ENCODE assay signal across 8 cellular contexts in the genomic region with DNA sequence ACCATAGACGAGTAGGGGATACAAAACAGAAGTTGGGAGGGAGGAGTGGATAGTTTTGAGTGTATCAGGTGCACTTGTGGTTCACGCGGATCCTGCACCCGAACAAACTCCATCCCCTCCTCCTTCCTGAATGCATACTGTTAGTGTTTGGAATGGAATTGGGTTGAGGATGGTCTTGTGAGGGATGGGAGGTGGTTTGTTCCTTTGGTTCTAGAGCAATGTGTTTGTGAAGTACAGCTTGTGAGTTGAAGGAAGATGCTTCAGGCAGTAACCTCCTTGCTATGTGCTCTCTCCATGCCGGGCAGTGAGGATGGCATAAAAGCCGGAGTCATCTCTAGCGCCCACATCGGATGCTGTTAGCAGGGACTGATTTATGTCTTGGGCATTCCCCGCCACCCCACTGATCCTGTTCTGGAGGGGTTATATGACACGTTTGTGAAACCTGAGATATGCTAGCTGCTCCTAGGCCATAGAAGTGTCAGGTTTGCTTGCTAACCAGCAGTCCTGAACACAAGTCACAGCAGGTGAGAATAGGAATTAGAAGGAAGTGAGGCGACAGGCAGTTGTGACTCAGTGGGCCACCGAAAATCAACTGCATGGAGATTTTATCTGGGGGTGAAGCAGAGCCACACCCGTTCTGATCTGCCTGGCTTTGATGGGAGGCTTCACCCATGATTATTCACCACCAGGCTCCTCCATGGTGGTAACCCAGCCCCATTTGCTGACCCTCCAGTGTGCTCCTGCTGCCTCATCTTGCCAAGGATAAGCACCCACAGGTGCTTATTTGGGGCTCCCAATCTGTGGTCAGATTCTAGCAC. TPM values are rescaled to one million over a fixed set of nuclear protein-coding genes. Genes with fewer than 3 reads are reported as not detected.
DNase-seq lines count a peak whose midpoint lies in the region; ATAC-seq and TF ChIP-seq lines count a peak whose summit lies in the region.

No MANE protein-coding gene starts in this region.

- 24 to 29% methylated on average over 13 of the region's 13 CpGs for WGBS in esophagus, 2 donors
- WGBS in ovary, 3 donors, result 52 to 62% (median 55%) methylated on average over 13 of the region's 13 CpGs

- H3K27me3 Mint-ChIP-seq in activated CD8-positive, alpha-beta T cell treated with anti-CD3 and anti-CD28 coated beads for 36 hours, result no peaks in the 10 kb centered on the region

- H3K4me3 ChIP-seq in esophagus (ENCODE audit: low read depth in 1 of 2, low read length in 2 of 2) (peak overlapping the region; percentile 72 to 79), ovary (peak overlapping the region; percentile 66)

- peak; percentile 59 for DNase-seq in NCI-H1105 treated with DMSO at 0.1 percent for 48 hours (lab: John Stamatoyannopoulos, UW)
- peak; percentile 88 for DNase-seq in activated CD8-positive, alpha-beta T cell treated with anti-CD3 and anti-CD28 coated beads for 36 hours
- DNase-seq in ovary, result no peak
- DNase-seq in NK-92 (lab: John Stamatoyannopoulos, UW; ENCODE audit: unreplicated experiment), result no peak
- no peak for DNase-seq in hepatic stellate cell (ENCODE audit: low spot score)

- TF ChIP-seq EP300 in ovary (IDR thresholded peaks at IDR 0.05), result no peak

- H3K4me1 ChIP-seq in ES-I3 (ENCODE audit: insufficient read depth, low read length), result peaks cover 16% of the 10 kb centered on the region
- H3K4me1 ChIP-seq in esophagus (ENCODE audit: control insufficient read depth in 2 of 2, insufficient read depth in 2 of 2, low read length in 1 of 2), result peaks cover 7 to 31% of the 10 kb centered on the region in 2 donors
- H3K4me1 ChIP-seq in ovary (ENCODE audit: insufficient read depth), result peaks cover 23% of the 10 kb centered on the region

- ATAC-seq in activated CD8-positive, alpha-beta T cell treated with anti-CD3 and anti-CD28 coated beads for 36 hours, result peak; percentile 62
- no peak for ATAC-seq in HG03521 (IDR thresholded peaks at IDR 0.05; ENCODE audit: unreplicated experiment)

- intact Hi-C loops in activated CD8-positive, alpha-beta T cell treated with anti-CD3 and anti-CD28 coated beads for 36 hours (cut with micrococcal nuclease), result loop anchor here (2.0 to 5.0 kb wide), 2 partner anchors 34 to 55 kb away; no protein-coding TSS in a partner anchor
- intact Hi-C loops in ovary (cut with DNase I), result loop anchor here in 1 of 4 donors (2.0 kb wide), 1 partner anchor 96 kb away; no protein-coding TSS in a partner anchor

- no peaks in the 10 kb centered on the region for H3K27me3 ChIP-seq in esophagus (ENCODE audit: control insufficient read depth in 1 of 2, insufficient read depth in 2 of 2, low read length in 2 of 2)
- no peaks in the 10 kb centered on the region for H3K27me3 ChIP-seq in ovary

- peaks cover 56% of the 10 kb centered on the region for H3K4me1 Mint-ChIP-seq in activated CD8-positive, alpha-beta T cell treated with anti-CD3 and anti-CD28 coated beads for 36 hours (ENCODE audit: low read depth)

- POLR2A ChIA-PET in activated CD8-positive, alpha-beta T cell treated with anti-CD3 and anti-CD28 coated beads for 36 hours (lab: Charles Lee), result interaction anchor here (1.1 to 2.6 kb wide), 5 partner anchors 31 to 92 kb away, joined by 3 to 10 read pairs (median 4); no protein-coding TSS in a partner anchor

- TF ChIP-seq CTCF in activated CD8-positive, alpha-beta T cell treated with anti-CD3 and anti-CD28 coated beads for 36 hours (IDR thresholded peaks at IDR 0.05), result no peak
- no peak for TF ChIP-seq CTCF in ovary (IDR thresholded peaks at IDR 0.05)

- CTCF ChIA-PET in activated CD8-positive, alpha-beta T cell treated with anti-CD3 and anti-CD28 coated beads for 36 hours (lab: Charles Lee), result interaction anchor here (0.8 to 15.8 kb wide), 4 partner anchors 8 to 108 kb away, joined by 3 to 237 read pairs (median 6); no protein-coding TSS in a partner anchor

- peak overlapping the region; percentile 76 for H3K27ac Mint-ChIP-seq in activated CD8-positive, alpha-beta T cell treated with anti-CD3 and anti-CD28 coated beads for 36 hours

- H3K9me3 Mint-ChIP-seq in activated CD8-positive, alpha-beta T cell treated with anti-CD3 and anti-CD28 coated beads for 36 hours, result no peaks in the 10 kb centered on the region

- H3K36me3 ChIP-seq in ES-I3 (ENCODE audit: insufficient read depth, low read length) (no peaks in the 10 kb centered on the region), esophagus (ENCODE audit: control insufficient read depth in 2 of 2, insufficient read depth in 2 of 2, low read length in 1 of 2) (peaks cover 0 to 4% of the 10 kb centered on the region in 2 donors), ovary (no peaks in the 10 kb centered on the region)

- H3K9me3 ChIP-seq in ES-I3 (ENCODE audit: control insufficient read depth, insufficient read depth, low read length) (no peaks in the 10 kb centered on the region), esophagus (ENCODE audit: control insufficient read depth in 2 of 2, insufficient read depth in 1 of 2, low read depth in 1 of 2, low read length in 1 of 2) (no peaks in the 10 kb centered on the region), ovary (no peaks in the 10 kb centered on the region)

- H3K9ac ChIP-seq in ES-I3 (ENCODE audit: low read depth, low read length), result peak overlapping the region; percentile 68

- H3K27ac ChIP-seq in esophagus (ENCODE audit: low read depth in 2 of 2, low read length in 1 of 2), result peak overlapping the region; percentile 48 to 87
- no peak overlapping the region for H3K27ac ChIP-seq in ovary

- peak overlapping the region; percentile 87 for H3K4me3 Mint-ChIP-seq in activated CD8-positive, alpha-beta T cell treated with anti-CD3 and anti-CD28 coated beads for 36 hours

- TF ChIP-seq POLR2A in ovary (IDR thresholded peaks at IDR 0.05), result no peak

- peaks cover 18% of the 10 kb centered on the region for H3K36me3 Mint-ChIP-seq in activated CD8-positive, alpha-beta T cell treated with anti-CD3 and anti-CD28 coated beads for 36 hours (ENCODE audit: low read depth)

RNA-seq across cellular contexts. Expression of gene BCR, which starts 2.2 kb away (rescaled TPM):
- 10 to 100 TPM; 30.4 to 32.0 TPM for total RNA-seq in activated CD8-positive, alpha-beta T cell treated with anti-CD3 and anti-CD28 coated beads for 36 hours
- polyA plus RNA-seq in esophagus, result 10 to 100 TPM; 27.8 to 30.2 TPM
- total RNA-seq in ovary, result 10 to 100 TPM; 21.8 to 44.6 (median 38.3) TPM
- polyA plus RNA-seq in ovary, result 10 to 100 TPM in 1 of 2 donors, 1 to 10 TPM in 1; 7.1 to 17.2 TPM

RNA-seq across cellular contexts. Expression of gene RAB36, which starts 37.2 kb away (rescaled TPM):
- under 1 TPM; 0.20 to 0.22 TPM for total RNA-seq in activated CD8-positive, alpha-beta T cell treated with anti-CD3 and anti-CD28 coated beads for 36 hours
- polyA plus RNA-seq in esophagus (1 to 10 TPM; 1.6 to 1.7 TPM), ovary (1 to 10 TPM; 4.0 to 5.1 TPM)
- total RNA-seq in ovary, result 10 to 100 TPM in 3 of 7 donors, 1 to 10 TPM in 4; 3.9 to 18.7 (median 9.0) TPM

RNA-seq across cellular contexts. Expression of gene RSPH14, which starts 40.7 kb away (rescaled TPM):
- not detected for total RNA-seq in activated CD8-positive, alpha-beta T cell treated with anti-CD3 and anti-CD28 coated beads for 36 hours
- polyA plus RNA-seq in esophagus, result under 1 TPM; 0.24 to 0.29 TPM
- total RNA-seq in ovary, result 1 to 10 TPM; 1.4 to 4.6 (median 3.2) TPM
- polyA plus RNA-seq in ovary, result 1 to 10 TPM; 1.4 to 2.0 TPM

Comparison
In these comparisons a context has a peak if more than half of its experiments do, and no peak if none do; other contexts are left out.
1. DNase-seq: peak in NCI-H1105 treated with DMSO at 0.1 percent for 48 hours (single experiment) and activated CD8-positive, alpha-beta T cell treated with anti-CD3 and anti-CD28 coated beads for 36 hours (single experiment); none in ovary (0 of 5), NK-92 (single experiment) and hepatic stellate cell (single experiment).
2. H3K27ac ChIP-seq: peak in esophagus (2 of 2); none in ovary (0 of 2).
3. RNA of gene RAB36, which starts 37.2 kb away (total RNA-seq): 3.9 to 18.7 TPM in ovary; 0.20 to 0.22 TPM in activated CD8-positive, alpha-beta T cell treated with anti-CD3 and anti-CD28 coated beads for 36 hours; every median in the first group is over 4 times any median in the second.